ENCODE assay signal across 11 cellular contexts in the genomic region with DNA sequence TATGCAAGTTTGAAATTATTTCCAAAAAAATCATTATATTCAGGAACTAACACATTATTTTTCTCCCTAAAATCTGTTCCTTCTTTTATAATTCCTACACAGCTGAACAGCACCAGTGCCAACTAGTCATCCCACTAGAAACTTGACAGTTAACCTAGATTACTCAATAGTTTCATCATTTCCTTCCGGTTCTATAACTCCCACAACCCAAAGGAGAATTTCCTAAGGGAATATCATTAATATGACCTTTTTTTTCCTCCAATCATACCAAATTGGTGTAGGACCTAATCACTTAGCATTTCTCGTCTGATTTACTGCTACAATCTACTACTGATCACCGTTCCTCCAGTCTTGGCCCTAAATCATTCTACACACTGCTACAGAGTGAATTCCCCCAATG. TPM values are rescaled to one million over a fixed set of nuclear protein-coding genes. Genes with fewer than 3 reads are reported as not detected.
DNase-seq lines count a peak whose midpoint lies in the region; ATAC-seq and TF ChIP-seq lines count a peak whose summit lies in the region.
"Had no signal": no experiment of that assay in that cellular context is flagged by ENCODE, and none has a peak within 500 bp of the region (broad histone marks: within the 10 kb centered on the region; RNA-seq: fewer than 3 reads in every experiment).

No MANE protein-coding gene starts in this region.

- no peak for TF ChIP-seq POLR2A in gastrocnemius medialis (IDR thresholded peaks at IDR 0.05)

- no peaks in the 10 kb centered on the region for H3K9me2 ChIP-seq in GM23338 (ENCODE audit: insufficient read depth)

- H3K9me3 Mint-ChIP-seq in GM23338 (no peaks in the 10 kb centered on the region), Caco-2 (ENCODE audit: unreplicated experiment) (no peaks in the 10 kb centered on the region)

- peaks cover 48% of the 10 kb centered on the region for H3K4me1 ChIP-seq in GM23338 (ENCODE audit: insufficient read depth)
- H3K4me1 ChIP-seq in Panc1 (ENCODE audit: control insufficient read depth, insufficient read depth, low read length), result no peaks in the 10 kb centered on the region
- peaks cover 34 to 36% of the 10 kb centered on the region in 2 donors for H3K4me1 ChIP-seq in gastrocnemius medialis
- H3K4me1 ChIP-seq in Caco-2, result peaks cover 8% of the 10 kb centered on the region; the same call in 1 of the 2 replicates

- no peak overlapping the region for H2AFZ ChIP-seq in GM23338

- H4K20me1 ChIP-seq in GM23338 (replicated peaks; ENCODE audit: insufficient read depth), result no peaks in the 10 kb centered on the region

- CTCF ChIA-PET in Panc1 (lab: Charles Lee) (no interaction called here), Caco-2 (lab: Charles Lee) (no interaction called here)

- BruUV-seq in Panc1 (replicated peaks; lab: Mats Ljungman, UMichigan) (no TSS peak), Caco-2 (replicated peaks; lab: Mats Ljungman, UMichigan) (no TSS peak)

- H3K27me3 Mint-ChIP-seq in GM23338 (ENCODE audit: insufficient read depth, low read depth, poor library complexity), result no peaks in the 10 kb centered on the region
- H3K27me3 Mint-ChIP-seq in Caco-2 (ENCODE audit: insufficient read depth, unreplicated experiment), result no peaks in the 10 kb centered on the region

- H3K36me3 ChIP-seq in GM23338 (ENCODE audit: insufficient read depth) (no peaks in the 10 kb centered on the region), Panc1 (ENCODE audit: control insufficient read depth, insufficient read depth, low read length) (no peaks in the 10 kb centered on the region), gastrocnemius medialis (no peaks in the 10 kb centered on the region), Caco-2 (ENCODE audit: control insufficient read depth, insufficient read depth, low read length) (no peaks in the 10 kb centered on the region)

- TF ChIP-seq CTCF in GM23338 (conservative IDR thresholded peaks at IDR 0.05; ENCODE audit: low read depth in 2 of 2), result no peak
- no peak for TF ChIP-seq CTCF in Panc1 (IDR thresholded peaks at IDR 0.05)
- no peak for TF ChIP-seq CTCF in fibroblast of mammary gland (conservative IDR thresholded peaks at IDR 0.05; ENCODE audit: control insufficient read depth, insufficient read depth, low read depth, low read length)
- TF ChIP-seq CTCF in gastrocnemius medialis (IDR thresholded peaks at IDR 0.05 in 4 of 5, conservative IDR thresholded peaks at IDR 0.05 in 1 of 5), result no peak
- no peak for TF ChIP-seq CTCF in Caco-2 (IDR thresholded peaks at IDR 0.05; ENCODE audit: insufficient read depth in 1 of 2, low read depth in 1 of 2, low read length in 1 of 2, severe bottlenecking in 1 of 2, unreplicated experiment in 1 of 2)

- peak overlapping the region; percentile 6; the same call in 1 of the 2 replicates for H3K27ac Mint-ChIP-seq in GM23338
- H3K27ac Mint-ChIP-seq in Caco-2 (ENCODE audit: unreplicated experiment), result no peak overlapping the region

- POLR2A ChIA-PET in Panc1 (lab: Charles Lee), result no interaction called here
- POLR2A ChIA-PET in Caco-2 (lab: Charles Lee), result no interaction called here

- H3K36me3 Mint-ChIP-seq in GM23338 (ENCODE audit: low read depth) (peaks cover 11% of the 10 kb centered on the region), Caco-2 (ENCODE audit: insufficient read depth, unreplicated experiment) (no peaks in the 10 kb centered on the region)

- H3K4me1 Mint-ChIP-seq in GM23338 (peaks cover 54% of the 10 kb centered on the region), Caco-2 (ENCODE audit: low read depth, unreplicated experiment) (peaks cover 9% of the 10 kb centered on the region)

- H3K4me3 ChIP-seq in GM23338 (no peak overlapping the region), Panc1 (ENCODE audit: low read depth in 2 of 2, low read length in 2 of 2) (no peak overlapping the region), fibroblast of mammary gland (ENCODE audit: control insufficient read depth, low read depth, low read length) (no peak overlapping the region), gastrocnemius medialis (no peak overlapping the region), Caco-2 (ENCODE audit: low read depth, low read length) (no peak overlapping the region)
- H3K4me3 ChIP-seq: suprapubic skin had no signal

- no peak overlapping the region for H3K4me3 Mint-ChIP-seq in GM23338
- H3K4me3 Mint-ChIP-seq in Caco-2 (ENCODE audit: unreplicated experiment), result no peak overlapping the region

- no peaks in the 10 kb centered on the region for H3F3A ChIP-seq in GM23338 (replicated peaks; ENCODE audit: low read depth)

- H3K27me3 ChIP-seq in GM23338 (ENCODE audit: insufficient read depth) (no peaks in the 10 kb centered on the region), Panc1 (ENCODE audit: control insufficient read depth, insufficient read depth, low read length) (no peaks in the 10 kb centered on the region), gastrocnemius medialis (no peaks in the 10 kb centered on the region), Caco-2 (replicated peaks; ENCODE audit: control insufficient read depth, insufficient read depth, low read length) (no peaks in the 10 kb centered on the region)
- H3K27me3 ChIP-seq: suprapubic skin had no signal

- H3K9me3 ChIP-seq in Panc1 (ENCODE audit: control insufficient read depth, insufficient read depth, low read depth, low read length), result no peaks in the 10 kb centered on the region
- H3K9me3 ChIP-seq in gastrocnemius medialis, result no peaks in the 10 kb centered on the region
- no peaks in the 10 kb centered on the region for H3K9me3 ChIP-seq in Caco-2
- H3K9me3 ChIP-seq: suprapubic skin had no signal

- in situ Hi-C loops in Panc1 (cut with HindIII; ENCODE audit: low pct_unique_long_range_greater_than_20kb, low sequenced_read_pairs), result no loop called here
- in situ Hi-C loops in gastrocnemius medialis (cut with MboI; ENCODE audit: low sequenced_read_pairs in 4 of 4), result no loop called here

- no peak overlapping the region for H3K27ac ChIP-seq in GM23338 (ENCODE audit: low read depth)
- H3K27ac ChIP-seq in Panc1 (ENCODE audit: low read length), result 0 out of 2 replicates have a peak overlapping the region, but pooled peaks have one; percentile 6
- peak overlapping the region in 2 of 4 donors; percentile 24 to 31 for H3K27ac ChIP-seq in gastrocnemius medialis
- H3K27ac ChIP-seq: suprapubic skin had no signal

- H3K4me2 ChIP-seq in GM23338, result no peak overlapping the region

- H3K79me2 ChIP-seq in GM23338 (replicated peaks; ENCODE audit: insufficient read depth), result peaks cover 71% of the 10 kb centered on the region

- DNase-seq in GM23338 (ENCODE audit: low spot score) (no peak), Panc1 (ENCODE audit: low read depth, low spot score) (no peak), fibroblast of mammary gland (ENCODE audit: low read depth) (peak; percentile 84), gastrocnemius medialis (no peak), Caco-2 (no peak), NCI-H2081 treated with DMSO at 0.1 percent for 48 hours (lab: John Stamatoyannopoulos, UW) (no peak), HUDEP-2 (lab: John Stamatoyannopoulos, UW; ENCODE audit: unreplicated experiment in 76 of 76) (no peak)
- DNase-seq: amniotic stem cell; NCI-H2171 treated with DMSO at 0.1 percent for 48 hours; stimulated activated CD4-positive, alpha-beta T cell treated with anti-CD3 and anti-CD28 coated beads, Interleukin-4, amount 100 ng/mL, for 1 hour had no signal

- ATAC-seq in GM23338 (no peak), Panc1 (no peak), gastrocnemius medialis (peak; percentile 76 to 77)

- intact Hi-C loops in Panc1 (cut with micrococcal nuclease; ENCODE audit: unreplicated experiment) (no loop called here), gastrocnemius medialis (cut with DNase I; ENCODE audit: low total_unique reads) (no loop called here), Caco-2 (cut with micrococcal nuclease; ENCODE audit: unreplicated experiment) (no loop called here)

TF ChIP-seq in GM23338, 12 proteins besides CTCF, POLR2A, EP300 and RAD21:
- TF ChIP-seq EZH2phosphoT487 (IDR thresholded peaks at IDR 0.05; ENCODE audit: unreplicated experiment) (no peak), JUNB (IDR thresholded peaks at IDR 0.05; ENCODE audit: unreplicated experiment) (no peak), REST (IDR thresholded peaks at IDR 0.05; ENCODE audit: unreplicated experiment) (no peak)

RNA-seq across cellular contexts. Expression of gene WDFY3, which starts 45.9 kb away (rescaled TPM):
- total RNA-seq in GM23338 (2014; rRNA removed; shearing (Covaris generic)), result 79.1 and 89.0 TPM in 2 replicates
- polyA plus RNA-seq in GM23338 (2016; fragmentation: Nextera tagmentation; extraction: Ambion mirVana), result 6.3 and 8.0 TPM in 2 replicates
- total RNA-seq in Panc1 (2021; ENCODE audit: unreplicated experiment) (47.8 TPM), gastrocnemius medialis (10 to 100 TPM; 28.3 to 65.9 (median 36.4) TPM), Caco-2 (2022) (42.7 and 55.9 TPM in 2 replicates)
- 10.3 TPM for polyA plus RNA-seq in Panc1 (2012; ENCODE audit: insufficient read length)

Comparison
In these comparisons a context has a peak if more than half of its experiments do, and no peak if none do; other contexts are left out.
1. ATAC-seq: peak in gastrocnemius medialis (2 of 2); none in GM23338 (single experiment) and Panc1 (single experiment).